2 cellular contexts compared by ENCODE assay signal in genomic region chr15:73114064-73114463, GRCh38.
TF ChIP-seq lines count a peak whose summit lies in the region.

No MANE protein-coding gene starts in this region.

TF ChIP-seq in HEK293, 187 proteins besides CTCF, POLR2A, EP300 and RAD21 (continued from another document):
- no peak for TF ChIP-seq ZBTB8A (tag by site-specific recombination; IDR thresholded peaks at IDR 0.05)
- TF ChIP-seq, protein P1, sequence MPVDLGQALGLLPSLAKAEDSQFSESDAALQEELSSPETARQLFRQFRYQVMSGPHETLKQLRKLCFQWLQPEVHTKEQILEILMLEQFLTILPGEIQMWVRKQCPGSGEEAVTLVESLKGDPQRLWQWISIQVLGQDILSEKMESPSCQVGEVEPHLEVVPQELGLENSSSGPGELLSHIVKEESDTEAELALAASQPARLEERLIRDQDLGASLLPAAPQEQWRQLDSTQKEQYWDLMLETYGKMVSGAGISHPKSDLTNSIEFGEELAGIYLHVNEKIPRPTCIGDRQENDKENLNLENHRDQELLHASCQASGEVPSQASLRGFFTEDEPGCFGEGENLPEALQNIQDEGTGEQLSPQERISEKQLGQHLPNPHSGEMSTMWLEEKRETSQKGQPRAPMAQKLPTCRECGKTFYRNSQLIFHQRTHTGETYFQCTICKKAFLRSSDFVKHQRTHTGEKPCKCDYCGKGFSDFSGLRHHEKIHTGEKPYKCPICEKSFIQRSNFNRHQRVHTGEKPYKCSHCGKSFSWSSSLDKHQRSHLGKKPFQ (tag by site-specific recombination; IDR thresholded peaks at IDR 0.05), result peak; percentile 99
- TF ChIP-seq GLIS1 (tag by site-specific recombination; IDR thresholded peaks at IDR 0.05), result peak; percentile 85
- no peak for TF ChIP-seq KLF7 (tag by site-specific recombination; IDR thresholded peaks at IDR 0.05; ENCODE audit: borderline replicate concordance)
- no peak for TF ChIP-seq ZNF221 (tag by site-specific recombination; IDR thresholded peaks at IDR 0.05; ENCODE audit: borderline replicate concordance)
- TF ChIP-seq ZBTB11 (tag by site-specific recombination; conservative IDR thresholded peaks at IDR 0.05; ENCODE audit: low read depth), result no peak

TF ChIP-seq in H1, 55 proteins besides CTCF, POLR2A, EP300 and RAD21:
- TF ChIP-seq NANOG (IDR thresholded peaks at IDR 0.05; ENCODE audit: insufficient read depth, low read depth, low read length, poor library complexity, severe bottlenecking) (no peak), HDAC2 (IDR thresholded peaks at IDR 0.05; ENCODE audit: borderline replicate concordance in 1 of 2, low read depth in 2 of 2, low read length in 2 of 2) (no peak)
